15 cellular contexts compared by ENCODE assay signal in genomic region chr1:54124906-54125305, GRCh38. TPM values are rescaled to one million over a fixed set of nuclear protein-coding genes. Genes with fewer than 3 reads are reported as not detected.
DNase-seq lines count a peak whose midpoint lies in the region; ATAC-seq and TF ChIP-seq lines count a peak whose summit lies in the region.
"Had no signal": no experiment of that assay in that cellular context is flagged by ENCODE, and none has a peak within 500 bp of the region (broad histone marks: within the 10 kb centered on the region; RNA-seq: fewer than 3 reads in every experiment).

No MANE protein-coding gene starts in this region.

- peak overlapping the region; percentile 39 for H3K27ac Mint-ChIP-seq in endodermal cell
- H3K27ac Mint-ChIP-seq in CD4-positive, alpha-beta T cell: no peak overlapping the region
- H3K27ac Mint-ChIP-seq: IgD-negative memory B cell had no signal

- no peaks in the 10 kb centered on the region for H3K9me3 Mint-ChIP-seq in endodermal cell
- no peaks in the 10 kb centered on the region for H3K9me3 Mint-ChIP-seq in CD4-positive, alpha-beta T cell
- H3K9me3 Mint-ChIP-seq: IgD-negative memory B cell had no signal

- CTCF ChIA-PET in CD4-positive, alpha-beta T cell (lab: Charles Lee): interaction anchor here (1.5 kb wide), 1 partner anchor 365 kb away, joined by 5 read pairs; no protein-coding TSS in a partner anchor

- DNase-seq in Right ventricle myocardium superior (peak; percentile 8), right cardiac atrium (no peak), endodermal cell (no peak), posterior vena cava (ENCODE audit: low spot score) (peak; percentile 16), upper lobe of right lung (peak; percentile 43), NOMO-1 (lab: John Stamatoyannopoulos, UW; ENCODE audit: unreplicated experiment in 2 of 2) (no peak), NCI-H2107 (lab: John Stamatoyannopoulos, UW) (no peak)
- no peak for DNase-seq in CD4-positive, alpha-beta T cell
- DNase-seq: HCEC 1CT, NCI-H446 treated with DMSO at 0.1 percent for 48 hours had no signal

- H3K27me3 Mint-ChIP-seq in endodermal cell (ENCODE audit: insufficient read depth): peaks cover 5% of the 10 kb centered on the region
- H3K27me3 Mint-ChIP-seq in CD4-positive, alpha-beta T cell: peaks cover 3% of the 10 kb centered on the region

- no peak overlapping the region for H3K4me3 ChIP-seq in right cardiac atrium (ENCODE audit: low read length)
- no peak overlapping the region for H3K4me3 ChIP-seq in endodermal cell (ENCODE audit: low read length)
- H3K4me3 ChIP-seq in upper lobe of right lung: no peak overlapping the region

- H3K4me1 ChIP-seq in right cardiac atrium (ENCODE audit: control insufficient read depth, insufficient read depth, low read length) (no peaks in the 10 kb centered on the region), endodermal cell (ENCODE audit: control insufficient read depth, insufficient read depth, low read length) (peaks cover 6% of the 10 kb centered on the region), upper lobe of right lung (peaks cover 6% of the 10 kb centered on the region)

- intact Hi-C loops in Right ventricle myocardium superior (cut with DNase I) (loop anchor here (2.0 to 10.0 kb wide), 3 partner anchors 150 to 366 kb away; partner anchors contain the start of gene SSBP3), right cardiac atrium (cut with DNase I) (loop anchor here in 3 of 4 donors (5.0 to 10.0 kb wide), 5 partner anchors 150 to 690 kb away; partner anchors contain the start of gene SSBP3 (in 3 of the 3)), posterior vena cava (cut with DNase I) (loop anchor here (10.0 kb wide), 2 partner anchors 70 to 280 kb away; partner anchors contain the start of gene SSBP3 (in 2 of the 2)), upper lobe of right lung (cut with DNase I) (no loop called here)
- intact Hi-C loops in CD4-positive, alpha-beta T cell (cut with DNase I, micrococcal nuclease): loop anchor here in 1 of 2 experiments (5.0 kb wide), 1 partner anchor 287 kb away; no protein-coding TSS in a partner anchor

- WGBS in right cardiac atrium: 94% methylated on average over 7 of the region's 7 CpGs
- WGBS in endodermal cell (ENCODE audit: insufficient coverage in 1 of 2, insufficient read length in 1 of 2), 2 experiments: 90 to 93% methylated on average over 5 to 7 of the region's 7 CpGs

- H3K27ac ChIP-seq in right cardiac atrium (ENCODE audit: low read length) (no peak overlapping the region), endodermal cell (ENCODE audit: low read depth, low read length) (no peak overlapping the region), upper lobe of right lung (no peak overlapping the region)
- H3K27ac ChIP-seq in CD4-positive, alpha-beta T cell (ENCODE audit: low read depth, low read length): no peak overlapping the region
- H3K27ac ChIP-seq: KMS-11 had no signal

- H3K36me3 ChIP-seq in endodermal cell (ENCODE audit: control insufficient read depth, insufficient read depth, low read length) (no peaks in the 10 kb centered on the region), upper lobe of right lung (no peaks in the 10 kb centered on the region)

- H3K9ac ChIP-seq in endodermal cell (ENCODE audit: extremely low read depth, low read length, poor library complexity, severe bottlenecking): no peak overlapping the region
- H3K9ac ChIP-seq: KMS-11 had no signal

- no peak overlapping the region for H3K4me3 Mint-ChIP-seq in endodermal cell
- no peak overlapping the region for H3K4me3 Mint-ChIP-seq in CD4-positive, alpha-beta T cell
- H3K4me3 Mint-ChIP-seq: IgD-negative memory B cell had no signal

- no peaks in the 10 kb centered on the region for H3K36me3 Mint-ChIP-seq in endodermal cell (ENCODE audit: low read depth)
- no peaks in the 10 kb centered on the region for H3K36me3 Mint-ChIP-seq in CD4-positive, alpha-beta T cell (ENCODE audit: low read depth)

- H3K9me3 ChIP-seq in right cardiac atrium (ENCODE audit: control insufficient read depth, low read length) (no peaks in the 10 kb centered on the region), endodermal cell (ENCODE audit: control insufficient read depth, low read length) (no peaks in the 10 kb centered on the region), upper lobe of right lung (no peaks in the 10 kb centered on the region)
- no peaks in the 10 kb centered on the region for H3K9me3 ChIP-seq in CD4-positive, alpha-beta T cell (ENCODE audit: control insufficient read depth, low read length)

- ATAC-seq in Right ventricle myocardium superior (ENCODE audit: poor library complexity) (no peak), right cardiac atrium (no peak), upper lobe of right lung (no peak)
- no peak for ATAC-seq in CD4-positive, alpha-beta T cell (ENCODE audit: poor library complexity)

- H3K4me1 Mint-ChIP-seq in endodermal cell: peaks cover 20% of the 10 kb centered on the region
- no peaks in the 10 kb centered on the region for H3K4me1 Mint-ChIP-seq in CD4-positive, alpha-beta T cell (ENCODE audit: low read depth)

- TF ChIP-seq CTCF in endodermal cell (conservative IDR thresholded peaks at IDR 0.05) (no peak), upper lobe of right lung (IDR thresholded peaks at IDR 0.05) (no peak)
- no peak for TF ChIP-seq CTCF in CD4-positive, alpha-beta T cell (IDR thresholded peaks at IDR 0.05)

- H3K27me3 ChIP-seq in right cardiac atrium (ENCODE audit: control insufficient read depth, insufficient read depth): no peaks in the 10 kb centered on the region
- no peaks in the 10 kb centered on the region for H3K27me3 ChIP-seq in endodermal cell (ENCODE audit: control insufficient read depth, insufficient read depth, low read length, poor library complexity, severe bottlenecking)
- H3K27me3 ChIP-seq in upper lobe of right lung: no peaks in the 10 kb centered on the region
- no peaks in the 10 kb centered on the region for H3K27me3 ChIP-seq in CD4-positive, alpha-beta T cell (ENCODE audit: control insufficient read depth, insufficient read depth, low read length)

- POLR2A ChIA-PET in CD4-positive, alpha-beta T cell (lab: Charles Lee): no interaction called here

RNA-seq across cellular contexts. Expression of gene CDCP2, which starts 27.9 kb away (rescaled TPM):
- total RNA-seq in Right ventricle myocardium superior (not detected), right cardiac atrium (not detected), endodermal cell (not detected), posterior vena cava (under 1 TPM; 0.51 to 0.86 TPM), upper lobe of right lung (0.35 TPM)
- polyA plus RNA-seq in right cardiac atrium: not detected
- not detected for polyA plus RNA-seq in endodermal cell (2013, experiment 1 of 2)
- not detected for polyA plus RNA-seq in endodermal cell (2013, experiment 2 of 2)
- total RNA-seq in CD4-positive, alpha-beta T cell: not detected
- total RNA-seq: A172, SK-MEL-5 had no signal
- polyA plus RNA-seq: BJ, IgD-negative memory B cell had no signal

Comparison
In these comparisons a context has a peak if more than half of its experiments do, and no peak if none do; other contexts are left out.
1. DNase-seq: peak in Right ventricle myocardium superior (single experiment), posterior vena cava (single experiment) and upper lobe of right lung (single experiment); none in right cardiac atrium (0 of 3), endodermal cell (single experiment), NOMO-1 (0 of 2), CD4-positive, alpha-beta T cell (0 of 10) and NCI-H2107 (single experiment).